ENCODE assay signal across 27 cellular contexts in genomic region chr2:176567361-176567760, GRCh38.
"Had no signal": no experiment of that assay in that cellular context is flagged by ENCODE, and none has a peak within 500 bp of the region (broad histone marks: within the 10 kb centered on the region; RNA-seq: fewer than 3 reads in every experiment).

No MANE protein-coding gene starts in this region.

- H3K4me3 ChIP-seq: adrenal gland, body of pancreas, breast epithelium, SK-N-MC had no signal

- H3K36me3 ChIP-seq: adrenal gland, breast epithelium, SJCRH30 had no signal

- H3K4me3 Mint-ChIP-seq: activated CD4-positive, alpha-beta T cell treated with anti-CD3 and anti-CD28 coated beads for 36 hours; activated CD4-positive, alpha-beta T cell treated with anti-CD3 and anti-CD28 coated beads, Interleukin-2, amount 10 ng/mL, durations not matched to agents 7 days and 5 days; activated CD8-positive, alpha-beta T cell treated with anti-CD3 and anti-CD28 coated beads, Interleukin-2, amount 10 ng/mL, durations not matched to agents 7 days and 5 days; activated naive CD4-positive, alpha-beta T cell treated with anti-CD3 and anti-CD28 coated beads for 36 hours; activated T-cell treated with anti-CD3 and anti-CD28 coated beads, Interleukin-2, amount 50 U/mL, for 24 hours; WTC11 had no signal

- H3K9me3 ChIP-seq: adrenal gland, body of pancreas, breast epithelium, SJCRH30 had no signal

- DNase-seq: activated CD4-positive, alpha-beta T cell treated with anti-CD3 and anti-CD28 coated beads for 36 hours; activated CD4-positive, alpha-beta T cell treated with anti-CD3 and anti-CD28 coated beads, Interleukin-2, amount 10 ng/mL, durations not matched to agents 7 days and 5 days; activated CD4-positive, alpha-beta T cell treated with anti-CD3 and anti-CD28 coated beads, Interleukin-2, amount 50 U/mL, for 48 hours; activated CD8-positive, alpha-beta T cell treated with anti-CD3 and anti-CD28 coated beads, Interleukin-2, amount 10 ng/mL, durations not matched to agents 7 days and 5 days; activated gamma-delta T cell treated with Interleukin-2 at 50 U/mL for 16 hours; activated naive CD4-positive, alpha-beta T cell treated with anti-CD3 and anti-CD28 coated beads for 36 hours; activated T-cell treated with anti-CD3 and anti-CD28 coated beads, Interleukin-2, amount 50 U/mL, for 24 hours; adrenal gland; body of pancreas; MM.1S; MV-4-11; NCI-H1092; NCI-H1436 treated with DMSO at 0.1 percent for 48 hours; NCI-H1694 treated with DMSO at 0.1 percent for 48 hours; NCI-H2029; NCI-H345; NCI-H524 treated with DMSO at 0.1 percent for 48 hours; SHP77; SJCRH30; T-helper 1 cell had no signal

- H3K4me1 ChIP-seq: adrenal gland, body of pancreas, breast epithelium had no signal

- H3K27ac ChIP-seq: adrenal gland, body of pancreas, breast epithelium, SK-N-MC had no signal

- ATAC-seq: activated CD4-positive, alpha-beta T cell treated with anti-CD3 and anti-CD28 coated beads for 36 hours; activated CD4-positive, CD25-positive, alpha-beta regulatory T cell treated with anti-CD3 and anti-CD28 coated beads, Interleukin-2, amount 50 U/mL, for 24 hours; activated CD8-positive, alpha-beta T cell treated with anti-CD3 and anti-CD28 coated beads, Interleukin-2, amount 10 ng/mL, durations not matched to agents 7 days and 5 days; activated naive CD4-positive, alpha-beta T cell treated with anti-CD3 and anti-CD28 coated beads, Interleukin-2, amount 50 U/mL, for 72 hours; body of pancreas; Panc1; WTC11 had no signal

- H3K36me3 Mint-ChIP-seq: activated naive CD4-positive, alpha-beta T cell treated with anti-CD3 and anti-CD28 coated beads, Interleukin-2, amount 50 U/mL, for 72 hours; WTC11 had no signal

- H3K27ac Mint-ChIP-seq: activated CD4-positive, alpha-beta T cell treated with anti-CD3 and anti-CD28 coated beads for 36 hours; activated CD4-positive, alpha-beta T cell treated with anti-CD3 and anti-CD28 coated beads, Interleukin-2, amount 10 ng/mL, durations not matched to agents 7 days and 5 days; activated CD8-positive, alpha-beta T cell treated with anti-CD3 and anti-CD28 coated beads, Interleukin-2, amount 10 ng/mL, durations not matched to agents 7 days and 5 days; activated naive CD4-positive, alpha-beta T cell treated with anti-CD3 and anti-CD28 coated beads for 36 hours; activated naive CD4-positive, alpha-beta T cell treated with anti-CD3 and anti-CD28 coated beads, Interleukin-2, amount 50 U/mL, for 72 hours; activated T-cell treated with anti-CD3 and anti-CD28 coated beads, Interleukin-2, amount 50 U/mL, for 24 hours; activated T-helper 2 cell treated with anti-CD3 and anti-CD28 coated beads, Interferon-gamma antibody, Interleukin-2, Interleukin-4, amounts not matched to agents 10 μg/mL and 5 μg/mL and 100 μg/mL, durations not matched to agents 14 hours and 24 hours and 36 hours; WTC11 had no signal

- H3K4me1 Mint-ChIP-seq: activated CD4-positive, alpha-beta T cell treated with anti-CD3 and anti-CD28 coated beads for 36 hours; activated CD4-positive, alpha-beta T cell treated with anti-CD3 and anti-CD28 coated beads, Interleukin-2, amount 10 ng/mL, durations not matched to agents 7 days and 5 days; WTC11 had no signal

- H3K9me3 Mint-ChIP-seq: activated CD4-positive, alpha-beta T cell treated with anti-CD3 and anti-CD28 coated beads, Interleukin-2, amount 10 ng/mL, durations not matched to agents 7 days and 5 days; activated naive CD4-positive, alpha-beta T cell treated with anti-CD3 and anti-CD28 coated beads for 36 hours; activated naive CD4-positive, alpha-beta T cell treated with anti-CD3 and anti-CD28 coated beads, Interleukin-2, amount 50 U/mL, for 72 hours; activated T-cell treated with anti-CD3 and anti-CD28 coated beads, Interleukin-2, amount 50 U/mL, for 24 hours; activated T-helper 2 cell treated with anti-CD3 and anti-CD28 coated beads, Interferon-gamma antibody, Interleukin-2, Interleukin-4, amounts not matched to agents 10 μg/mL and 5 μg/mL and 100 μg/mL, durations not matched to agents 14 hours and 24 hours and 36 hours; WTC11 had no signal

- H3K27me3 ChIP-seq: adrenal gland, body of pancreas, breast epithelium, SJCRH30 had no signal
